In genomic region chr2:128178650-128179460, GRCh38 we compare ENCODE assay signal across 8 cellular contexts.
DNase-seq lines count a peak whose midpoint lies in the region; ATAC-seq and TF ChIP-seq lines count a peak whose summit lies in the region.

No MANE protein-coding gene starts in this region.

- no peak overlapping the region for H3K27ac Mint-ChIP-seq in activated B cell treated with CpG ODN at 0.5 μM for 24 hours
- H3K27ac Mint-ChIP-seq in effector memory CD8-positive, alpha-beta T cell, result peak overlapping the region in 1 of 2 donors; percentile 62

- CTCF ChIA-PET in activated B cell treated with CpG ODN at 0.5 μM for 24 hours (lab: Charles Lee), result interaction anchor here (1.1 to 1.3 kb wide), 2 partner anchors 55 to 139 kb away, joined by 3 read pairs; no protein-coding TSS in a partner anchor

- ATAC-seq in activated B cell treated with CpG ODN at 0.5 μM for 24 hours (ENCODE audit: low read depth), result peak; percentile 37
- peak; percentile 55 for ATAC-seq in effector memory CD8-positive, alpha-beta T cell (replicated peaks)

- intact Hi-C loops in activated B cell treated with CpG ODN at 0.5 μM for 24 hours (cut with micrococcal nuclease), result loop anchor here (2.0 to 10.0 kb wide), 3 partner anchors 54 to 1668 kb away; partner anchors contain the start of gene HS6ST1

- H3K27ac ChIP-seq in substantia nigra (ENCODE audit: low read depth, low read length, poor library complexity, severe bottlenecking), result no peak overlapping the region

- H3K27me3 Mint-ChIP-seq in activated B cell treated with CpG ODN at 0.5 μM for 24 hours, result no peaks in the 10 kb centered on the region
- no peaks in the 10 kb centered on the region for H3K27me3 Mint-ChIP-seq in effector memory CD8-positive, alpha-beta T cell

- H3K9me3 Mint-ChIP-seq in activated B cell treated with CpG ODN at 0.5 μM for 24 hours, result no peaks in the 10 kb centered on the region
- H3K9me3 Mint-ChIP-seq in effector memory CD8-positive, alpha-beta T cell, result no peaks in the 10 kb centered on the region

- DNase-seq in AG09319 (ENCODE audit: extremely low read depth, low read depth), result peak; percentile 59
- DNase-seq in GM13977 (ENCODE audit: low spot score), result peak; percentile 31
- DNase-seq in M059J (ENCODE audit: low read depth), result peak; percentile 42
- DNase-seq in activated B cell treated with CpG ODN at 0.5 μM for 24 hours, result no peak
- peak; percentile 18 to 23 (median 20) for DNase-seq in effector memory CD8-positive, alpha-beta T cell
- DNase-seq in midbrain (lab: John Stamatoyannopoulos, UW), result peak; percentile 76
- DNase-seq in substantia nigra (lab: John Stamatoyannopoulos, UW), result peak in 39 of 49 donors; percentile 15 to 79 (median 53)
- DNase-seq in foreskin melanocyte, result no peak

- in situ Hi-C loops in GM13977 (cut with MboI; ENCODE audit: low pct_unique_long_range_greater_than_20kb, low sequenced_read_pairs, unreplicated experiment), result no loop called here

- H3K36me3 Mint-ChIP-seq in activated B cell treated with CpG ODN at 0.5 μM for 24 hours (ENCODE audit: low read depth), result peaks cover 94% of the 10 kb centered on the region
- H3K36me3 Mint-ChIP-seq in effector memory CD8-positive, alpha-beta T cell (ENCODE audit: insufficient read depth), result peaks cover 85% of the 10 kb centered on the region

- no peaks in the 10 kb centered on the region for H3K4me1 Mint-ChIP-seq in activated B cell treated with CpG ODN at 0.5 μM for 24 hours
- no peaks in the 10 kb centered on the region for H3K4me1 Mint-ChIP-seq in effector memory CD8-positive, alpha-beta T cell (ENCODE audit: low read depth in 2 of 2)

- TF ChIP-seq CTCF in AG09319 (IDR thresholded peaks at IDR 0.05; ENCODE audit: low read depth, low read length), result peak; percentile 91
- TF ChIP-seq CTCF in GM13977 (IDR thresholded peaks at IDR 0.05; ENCODE audit: extremely low read depth, insufficient read depth, missing control alignments), result peak; percentile 76
- no peak for TF ChIP-seq CTCF in activated B cell treated with CpG ODN at 0.5 μM for 24 hours (IDR thresholded peaks at IDR 0.05)

- POLR2A ChIA-PET in activated B cell treated with CpG ODN at 0.5 μM for 24 hours (lab: Charles Lee), result no interaction called here

- H3K4me3 Mint-ChIP-seq in activated B cell treated with CpG ODN at 0.5 μM for 24 hours, result no peak overlapping the region
- no peak overlapping the region for H3K4me3 Mint-ChIP-seq in effector memory CD8-positive, alpha-beta T cell

Comparison
In these comparisons a context has a peak if more than half of its experiments do, and no peak if none do; other contexts are left out.
1. DNase-seq: peak in AG09319 (single experiment), GM13977 (single experiment), M059J (single experiment), effector memory CD8-positive, alpha-beta T cell (3 of 3), midbrain (single experiment) and substantia nigra (39 of 49); none in activated B cell treated with CpG ODN at 0.5 μM for 24 hours (single experiment) and foreskin melanocyte (single experiment).